In genomic region chr11:114180301-114181055, GRCh38 we compare ENCODE assay signal across 9 cellular contexts.
A peak's percentile ranks its signal among the peaks of the same experiment; 100 is the strongest.
DNase-seq lines count a peak whose midpoint lies in the region; ATAC-seq and TF ChIP-seq lines count a peak whose summit lies in the region.
"Had no signal": no experiment of that assay in that cellular context is flagged by ENCODE, and none has a peak within 500 bp of the region (broad histone marks: within the 10 kb centered on the region; RNA-seq: fewer than 3 reads in every experiment).

No MANE protein-coding gene starts in this region.

- no peaks in the 10 kb centered on the region for H3K79me2 ChIP-seq in DND-41 (ENCODE audit: insufficient read depth, low read length)

- TF ChIP-seq CTCF in DND-41 (IDR thresholded peaks at IDR 0.05; ENCODE audit: borderline replicate concordance, extremely low read depth, low read length, poor library complexity, severe bottlenecking) = peak; percentile 47
- peak; percentile 68 for TF ChIP-seq CTCF in brain microvascular endothelial cell (IDR thresholded peaks at IDR 0.05; ENCODE audit: low read depth, low read length, missing control alignments)
- peak; percentile 57 to 62 for TF ChIP-seq CTCF in left lung (IDR thresholded peaks at IDR 0.05)

- H3K4me1 ChIP-seq in DND-41 (ENCODE audit: insufficient read depth, low read length) (peaks cover 14% of the 10 kb centered on the region), left lung (peaks cover 49 to 84% of the 10 kb centered on the region in 2 donors), thymus (ENCODE audit: control insufficient read depth, insufficient read depth, low read length) (peaks cover 47% of the 10 kb centered on the region)

- H3K27ac ChIP-seq in DND-41 (ENCODE audit: low read length) (no peak overlapping the region), brain microvascular endothelial cell (no peak overlapping the region), left lung (peak overlapping the region; percentile 80 to 89), thymus (ENCODE audit: low read depth) (peak overlapping the region; percentile 89)
- H3K27ac ChIP-seq: SK-N-MC had no signal

- H3K9me3 ChIP-seq in DND-41 (ENCODE audit: insufficient read depth, low read length, severe bottlenecking) = no peaks in the 10 kb centered on the region
- H3K9me3 ChIP-seq in left lung = no peaks in the 10 kb centered on the region
- no peaks in the 10 kb centered on the region for H3K9me3 ChIP-seq in thymus (ENCODE audit: control insufficient read depth)
- no peaks in the 10 kb centered on the region for H3K9me3 ChIP-seq in MG63

- no peak overlapping the region for H3K9ac ChIP-seq in DND-41 (ENCODE audit: low read depth, low read length)

- DNase-seq in DND-41 = no peak
- DNase-seq in NCI-H146 (lab: John Stamatoyannopoulos, UW) = peak; percentile 22
- no peak for DNase-seq in brain microvascular endothelial cell
- DNase-seq in left lung = peak in 1 of 2 donors; percentile 59
- no peak for DNase-seq in MG63

- H4K20me1 ChIP-seq in DND-41 (ENCODE audit: insufficient read depth, low read length) = no peaks in the 10 kb centered on the region

- H3K27me3 ChIP-seq in DND-41 (ENCODE audit: insufficient read depth, low read length, poor library complexity) (peaks cover 7% of the 10 kb centered on the region), brain microvascular endothelial cell (replicated peaks) (peaks cover 31% of the 10 kb centered on the region), left lung (no peaks in the 10 kb centered on the region), thymus (ENCODE audit: control insufficient read depth, insufficient read depth) (no peaks in the 10 kb centered on the region), MG63 (peaks cover 16% of the 10 kb centered on the region)

- H3K4me2 ChIP-seq in DND-41 (ENCODE audit: insufficient read depth, low read length) = no peak overlapping the region

- ATAC-seq in DND-41 (ENCODE audit: insufficient read depth, low read depth) (no peak), left lung (peak; percentile 83), HG02798 (IDR thresholded peaks at IDR 0.05; ENCODE audit: poor library complexity, unreplicated experiment) (no peak), HG03196 (IDR thresholded peaks at IDR 0.05; ENCODE audit: unreplicated experiment) (no peak)

- in situ Hi-C loops in brain microvascular endothelial cell (cut with HindIII; ENCODE audit: low pct_ligation_motif_present, low sequenced_read_pairs) = no loop called here

- no peak overlapping the region for H2AFZ ChIP-seq in DND-41 (ENCODE audit: low read depth, low read length)

- no peak overlapping the region for H3K4me3 ChIP-seq in DND-41 (ENCODE audit: low read depth in 1 of 2, low read length in 2 of 2)
- no peak overlapping the region for H3K4me3 ChIP-seq in brain microvascular endothelial cell (ENCODE audit: low read depth, low read length)
- peak overlapping the region; percentile 6 to 24 for H3K4me3 ChIP-seq in left lung
- H3K4me3 ChIP-seq in thymus (ENCODE audit: low read length) = no peak overlapping the region
- no peak overlapping the region for H3K4me3 ChIP-seq in MG63
- H3K4me3 ChIP-seq: SK-N-MC had no signal

- no peaks in the 10 kb centered on the region for H3K36me3 ChIP-seq in DND-41 (ENCODE audit: insufficient read depth, low read length)
- no peaks in the 10 kb centered on the region for H3K36me3 ChIP-seq in brain microvascular endothelial cell (replicated peaks)
- peaks cover 0 to 2% of the 10 kb centered on the region in 2 donors for H3K36me3 ChIP-seq in left lung
- no peaks in the 10 kb centered on the region for H3K36me3 ChIP-seq in thymus (ENCODE audit: control insufficient read depth, insufficient read depth)
- no peaks in the 10 kb centered on the region for H3K36me3 ChIP-seq in MG63

- intact Hi-C loops in left lung (cut with DNase I) = no loop called here

- WGBS in thymus = 84% methylated on average over 7 of the region's 7 CpGs

Comparison
In these comparisons a context has a peak if more than half of its experiments do, and no peak if none do; other contexts are left out.
1. H3K27ac ChIP-seq: peak in left lung (2 of 2) and thymus (single experiment); none in DND-41 (single experiment) and brain microvascular endothelial cell (single experiment).
2. H3K4me3 ChIP-seq: peak in left lung (2 of 2); none in DND-41 (0 of 2), brain microvascular endothelial cell (single experiment), thymus (single experiment) and MG63 (single experiment).
3. Peak in every context shown above with its lines, with median percentiles within 50 percentile points of each other: CTCF ChIP-seq.